ENCODE assay signal across 11 cellular contexts in the genomic region with DNA sequence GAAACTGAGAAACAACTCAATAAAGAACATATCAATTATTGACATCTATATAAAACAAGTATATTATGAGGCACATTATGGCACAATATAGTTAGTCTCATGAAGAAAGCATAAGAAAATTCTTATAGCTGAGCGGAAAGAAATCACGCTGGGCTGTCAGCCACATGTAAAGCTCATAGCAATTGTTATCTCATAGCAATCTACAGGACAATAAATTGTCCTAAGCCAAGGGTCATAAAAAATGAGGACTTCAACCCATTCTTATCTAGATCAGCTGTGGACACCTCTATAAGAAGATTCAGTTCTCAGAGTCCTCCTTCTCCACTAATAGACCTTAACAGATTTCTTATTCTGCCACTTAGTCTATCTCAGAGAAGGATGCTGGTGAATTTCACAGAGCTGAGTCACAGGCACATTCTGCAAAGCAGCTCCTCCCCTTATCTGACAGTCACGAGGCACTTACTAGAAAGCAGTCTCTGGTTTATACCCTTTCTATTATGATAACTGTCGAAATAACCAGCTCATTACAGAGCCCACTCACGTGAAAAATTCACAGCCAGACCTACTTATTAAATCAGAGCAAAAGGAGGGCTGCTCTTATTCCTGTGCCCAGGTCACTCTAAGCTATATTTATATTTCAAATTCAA.
DNase-seq lines count a peak whose midpoint lies in the region; ATAC-seq, FAIRE-seq and TF ChIP-seq lines count a peak whose summit lies in the region.
"Had no signal": no experiment of that assay in that cellular context is flagged by ENCODE, and none has a peak within 500 bp of the region (broad histone marks: within the 10 kb centered on the region; RNA-seq: fewer than 3 reads in every experiment).

No MANE protein-coding gene starts in this region.

- H3K36me3 ChIP-seq in endothelial cell of umbilical vein (ENCODE audit: control insufficient read depth in 2 of 2, extremely low read depth in 1 of 2, insufficient read depth in 2 of 2, low read length in 2 of 2) (no peaks in the 10 kb centered on the region), mucosa of descending colon (ENCODE audit: low read depth) (no peaks in the 10 kb centered on the region), vagina (no peaks in the 10 kb centered on the region), ovary (no peaks in the 10 kb centered on the region)
- no peaks in the 10 kb centered on the region for H3K36me3 ChIP-seq in effector memory CD4-positive, alpha-beta T cell (ENCODE audit: control insufficient read depth, insufficient read depth, low read length)

- no peak for FAIRE-seq in endothelial cell of umbilical vein (lab: Jason Lieb, UNC)

- dilution Hi-C loops in endothelial cell of umbilical vein (cut with MboI; ENCODE audit: extremely low pct_ligation_motif_present, low sequenced_read_pairs), result no loop called here

- H3K27ac Mint-ChIP-seq in Calu3 (ENCODE audit: unreplicated experiment), result no peak overlapping the region
- H3K27ac Mint-ChIP-seq in activated T-helper 1 cell treated with anti-CD3 and anti-CD28 coated beads, Interleukin-12 subunit alpha, Interleukin-12 subunit beta, Interleukin-2, Interleukin-4 antibody, amounts not matched to agents 30 ng/mL and 10 ng/mL and 1 ng/mL, durations not matched to agents 14 hours and 24 hours and 36 hours, result no peak overlapping the region

- H3K9me3 Mint-ChIP-seq in Calu3 (ENCODE audit: low read depth, unreplicated experiment), result no peaks in the 10 kb centered on the region
- H3K9me3 Mint-ChIP-seq in activated T-helper 1 cell treated with anti-CD3 and anti-CD28 coated beads, Interleukin-12 subunit alpha, Interleukin-12 subunit beta, Interleukin-2, Interleukin-4 antibody, amounts not matched to agents 30 ng/mL and 10 ng/mL and 1 ng/mL, durations not matched to agents 14 hours and 24 hours and 36 hours, result no peaks in the 10 kb centered on the region

- BruUV-seq in Calu3 (replicated peaks; lab: Mats Ljungman, UMichigan) (no TSS peak), endothelial cell of umbilical vein (replicated peaks; lab: Mats Ljungman, UMichigan) (no TSS peak)

- intact Hi-C loops in Calu3 (cut with micrococcal nuclease; ENCODE audit: unreplicated experiment), result no loop called here
- intact Hi-C loops in endothelial cell of umbilical vein (cut with micrococcal nuclease), result no loop called here
- intact Hi-C loops in mucosa of descending colon (cut with DNase I, micrococcal nuclease), result no loop called here
- intact Hi-C loops in vagina (cut with DNase I), result no loop called here
- intact Hi-C loops in ovary (cut with DNase I), result no loop called here
- intact Hi-C loops in activated T-helper 1 cell treated with anti-CD3 and anti-CD28 coated beads, Interleukin-12 subunit alpha, Interleukin-12 subunit beta, Interleukin-2, Interleukin-4 antibody, amounts not matched to agents 30 ng/mL and 10 ng/mL and 1 ng/mL, durations not matched to agents 14 hours and 24 hours and 36 hours (cut with micrococcal nuclease), result no loop called here

- no peaks in the 10 kb centered on the region for H3K4me1 ChIP-seq in endothelial cell of umbilical vein (ENCODE audit: control insufficient read depth, extremely low read depth, insufficient read depth, low read length)
- no peaks in the 10 kb centered on the region for H3K4me1 ChIP-seq in mucosa of descending colon (ENCODE audit: low read depth)
- no peaks in the 10 kb centered on the region for H3K4me1 ChIP-seq in vagina
- H3K4me1 ChIP-seq in ovary (ENCODE audit: insufficient read depth), result no peaks in the 10 kb centered on the region
- no peaks in the 10 kb centered on the region for H3K4me1 ChIP-seq in effector memory CD4-positive, alpha-beta T cell (ENCODE audit: control insufficient read depth, insufficient read depth, low read length, poor library complexity, severe bottlenecking)
- H3K4me1 ChIP-seq: psoas muscle had no signal

- H3K9ac ChIP-seq in endothelial cell of umbilical vein (replicated peaks; ENCODE audit: extremely low read depth, insufficient read depth, low read length), result no peak overlapping the region

- H3K27me3 ChIP-seq in endothelial cell of umbilical vein (ENCODE audit: control insufficient read depth in 2 of 2, insufficient read depth in 2 of 2, low read length in 2 of 2), result no peaks in the 10 kb centered on the region
- H3K27me3 ChIP-seq in vagina, result no peaks in the 10 kb centered on the region
- H3K27me3 ChIP-seq in ovary, result no peaks in the 10 kb centered on the region
- H3K27me3 ChIP-seq in effector memory CD4-positive, alpha-beta T cell (replicated peaks; ENCODE audit: control insufficient read depth, insufficient read depth, low read length, poor library complexity, severe bottlenecking), result no peaks in the 10 kb centered on the region

- POLR2A ChIA-PET in endothelial cell of umbilical vein (lab: Charles Lee), result no interaction called here

- no peak for TF ChIP-seq POLR2A in endothelial cell of umbilical vein (IDR thresholded peaks at IDR 0.05; ENCODE audit: low read depth, low read length)
- TF ChIP-seq POLR2A in vagina (IDR thresholded peaks at IDR 0.05), result no peak
- TF ChIP-seq POLR2A in ovary (IDR thresholded peaks at IDR 0.05), result no peak

- H3K9me3 ChIP-seq in endothelial cell of umbilical vein (replicated peaks; ENCODE audit: control insufficient read depth, insufficient read depth, low read length) (no peaks in the 10 kb centered on the region), mucosa of descending colon (no peaks in the 10 kb centered on the region), vagina (no peaks in the 10 kb centered on the region), ovary (no peaks in the 10 kb centered on the region)
- no peaks in the 10 kb centered on the region for H3K9me3 ChIP-seq in effector memory CD4-positive, alpha-beta T cell (ENCODE audit: control insufficient read depth, low read length)

- no peaks in the 10 kb centered on the region for H3K79me2 ChIP-seq in endothelial cell of umbilical vein (ENCODE audit: control insufficient read depth, insufficient read depth, low read length)

- no peak overlapping the region for H3K4me3 ChIP-seq in endothelial cell of umbilical vein (replicated peaks in 1 of 3; ENCODE audit: insufficient read depth in 1 of 3, low read depth in 1 of 3, low read length in 3 of 3)
- no peak overlapping the region for H3K4me3 ChIP-seq in mucosa of descending colon
- H3K4me3 ChIP-seq in vagina, result no peak overlapping the region
- H3K4me3 ChIP-seq in ovary, result no peak overlapping the region
- H3K4me3 ChIP-seq in effector memory CD4-positive, alpha-beta T cell (ENCODE audit: insufficient read depth, low read depth, low read length, poor library complexity, severe bottlenecking), result no peak overlapping the region
- H3K4me3 ChIP-seq: psoas muscle had no signal

- peak; percentile 1 for DNase-seq in Calu3
- DNase-seq in NCI-H226, result peak; percentile 88
- peak; percentile 33 for DNase-seq in endothelial cell of umbilical vein (ENCODE audit: low read depth, low spot score)
- DNase-seq in mucosa of descending colon, result peak in 1 of 3 donors; percentile 21
- DNase-seq in vagina (ENCODE audit: extremely low spot score in 2 of 2), result no peak
- no peak for DNase-seq in ovary
- no peak for DNase-seq in activated T-helper 1 cell treated with anti-CD3 and anti-CD28 coated beads, Interleukin-12 subunit alpha, Interleukin-12 subunit beta, Interleukin-2, Interleukin-4 antibody, amounts not matched to agents 30 ng/mL and 10 ng/mL and 1 ng/mL, durations not matched to agents 14 hours and 24 hours and 36 hours (ENCODE audit: low spot score)
- no peak for DNase-seq in effector memory CD4-positive, alpha-beta T cell
- DNase-seq: NCI-H1930, psoas muscle had no signal

- H2AFZ ChIP-seq in endothelial cell of umbilical vein (ENCODE audit: low read depth, low read length), result no peak overlapping the region

- H3K27ac ChIP-seq in endothelial cell of umbilical vein (ENCODE audit: insufficient read depth, low read depth, low read length) (no peak overlapping the region), vagina (no peak overlapping the region), ovary (no peak overlapping the region)
- no peak overlapping the region for H3K27ac ChIP-seq in effector memory CD4-positive, alpha-beta T cell (ENCODE audit: insufficient read depth, low read length, poor library complexity, severe bottlenecking)
- H3K27ac ChIP-seq: psoas muscle had no signal

- no peak overlapping the region for H3K4me3 Mint-ChIP-seq in Calu3 (ENCODE audit: low read depth, unreplicated experiment)
- H3K4me3 Mint-ChIP-seq in activated T-helper 1 cell treated with anti-CD3 and anti-CD28 coated beads, Interleukin-12 subunit alpha, Interleukin-12 subunit beta, Interleukin-2, Interleukin-4 antibody, amounts not matched to agents 30 ng/mL and 10 ng/mL and 1 ng/mL, durations not matched to agents 14 hours and 24 hours and 36 hours, result no peak overlapping the region
- H3K4me3 Mint-ChIP-seq: central memory CD8-positive, alpha-beta T cell had no signal

- peak; percentile 87 for ATAC-seq in mucosa of descending colon
- ATAC-seq: psoas muscle had no signal

- TF ChIP-seq CTCF in Calu3 (IDR thresholded peaks at IDR 0.05; ENCODE audit: unreplicated experiment), result no peak
- no peak for TF ChIP-seq CTCF in endothelial cell of umbilical vein (IDR thresholded peaks at IDR 0.05; ENCODE audit: extremely low read depth in 1 of 2, insufficient read depth in 1 of 2, low read depth in 1 of 2, low read length in 2 of 2)
- no peak for TF ChIP-seq CTCF in mucosa of descending colon (IDR thresholded peaks at IDR 0.05)
- no peak for TF ChIP-seq CTCF in vagina (IDR thresholded peaks at IDR 0.05)
- TF ChIP-seq CTCF in ovary (IDR thresholded peaks at IDR 0.05), result no peak

- H4K20me1 ChIP-seq in endothelial cell of umbilical vein (replicated peaks; ENCODE audit: control insufficient read depth, extremely low read depth, insufficient read depth, low read length), result no peaks in the 10 kb centered on the region

- no peak for TF ChIP-seq EP300 in ovary (IDR thresholded peaks at IDR 0.05)

- H3K36me3 Mint-ChIP-seq in Calu3 (ENCODE audit: insufficient read depth, unreplicated experiment), result no peaks in the 10 kb centered on the region
- H3K36me3 Mint-ChIP-seq in activated T-helper 1 cell treated with anti-CD3 and anti-CD28 coated beads, Interleukin-12 subunit alpha, Interleukin-12 subunit beta, Interleukin-2, Interleukin-4 antibody, amounts not matched to agents 30 ng/mL and 10 ng/mL and 1 ng/mL, durations not matched to agents 14 hours and 24 hours and 36 hours (ENCODE audit: low read depth), result no peaks in the 10 kb centered on the region

- no peaks in the 10 kb centered on the region for H3K27me3 Mint-ChIP-seq in Calu3 (ENCODE audit: unreplicated experiment)
- no peaks in the 10 kb centered on the region for H3K27me3 Mint-ChIP-seq in activated T-helper 1 cell treated with anti-CD3 and anti-CD28 coated beads, Interleukin-12 subunit alpha, Interleukin-12 subunit beta, Interleukin-2, Interleukin-4 antibody, amounts not matched to agents 30 ng/mL and 10 ng/mL and 1 ng/mL, durations not matched to agents 14 hours and 24 hours and 36 hours (ENCODE audit: insufficient read depth)
- H3K27me3 Mint-ChIP-seq: central memory CD8-positive, alpha-beta T cell had no signal

- no peaks in the 10 kb centered on the region for H3K9me1 ChIP-seq in endothelial cell of umbilical vein (replicated peaks; ENCODE audit: control insufficient read depth, extremely low read depth, insufficient read depth, low read length)

- CTCF ChIA-PET in Calu3 (lab: Charles Lee) (no interaction called here), endothelial cell of umbilical vein (lab: Charles Lee) (interaction anchor here (0.9 to 1.0 kb wide), 2 partner anchors 12 to 16 kb away, joined by 3 to 4 read pairs; no protein-coding TSS in a partner anchor)

- H3K4me1 Mint-ChIP-seq in Calu3 (ENCODE audit: low read depth, unreplicated experiment), result no peaks in the 10 kb centered on the region
- no peaks in the 10 kb centered on the region for H3K4me1 Mint-ChIP-seq in activated T-helper 1 cell treated with anti-CD3 and anti-CD28 coated beads, Interleukin-12 subunit alpha, Interleukin-12 subunit beta, Interleukin-2, Interleukin-4 antibody, amounts not matched to agents 30 ng/mL and 10 ng/mL and 1 ng/mL, durations not matched to agents 14 hours and 24 hours and 36 hours (ENCODE audit: low read depth)
- H3K4me1 Mint-ChIP-seq: central memory CD8-positive, alpha-beta T cell had no signal

- 32 to 39% (median 37%) methylated on average over 5 of the region's 5 CpGs for WGBS in ovary, 3 donors

- H3K4me2 ChIP-seq in endothelial cell of umbilical vein (ENCODE audit: insufficient read depth, low read length), result no peak overlapping the region

Comparison
In these comparisons a context has a peak if more than half of its experiments do, and no peak if none do; other contexts are left out.
1. DNase-seq: peak in Calu3 (single experiment), NCI-H226 (single experiment) and endothelial cell of umbilical vein (single experiment); none in vagina (0 of 2), ovary (0 of 5), activated T-helper 1 cell treated with anti-CD3 and anti-CD28 coated beads, Interleukin-12 subunit alpha, Interleukin-12 subunit beta, Interleukin-2, Interleukin-4 antibody, amounts not matched to agents 30 ng/mL and 10 ng/mL and 1 ng/mL, durations not matched to agents 14 hours and 24 hours and 36 hours (single experiment) and effector memory CD4-positive, alpha-beta T cell (0 of 3).